ENCODE assay signal across 8 cellular contexts in genomic region chr3:87771338-87772059, GRCh38. TPM values are rescaled to one million over a fixed set of nuclear protein-coding genes. Genes with fewer than 3 reads are reported as not detected.
DNase-seq lines count a peak whose midpoint lies in the region; FAIRE-seq and TF ChIP-seq lines count a peak whose summit lies in the region.

No MANE protein-coding gene starts in this region.

- peaks cover 0 to 2% (median 0%) of the 10 kb centered on the region in 3 experiments; a peak in 1 of 7 replicates for H3K36me3 Mint-ChIP-seq in H9 (ENCODE audit: insufficient read depth in 1 of 3, low read depth in 3 of 3)
- H3K36me3 Mint-ChIP-seq in glutamatergic neuron (ENCODE audit: unreplicated experiment), result no peaks in the 10 kb centered on the region

- H4K20me1 ChIP-seq in H9 (ENCODE audit: control insufficient read depth, insufficient read depth, insufficient read length), result no peaks in the 10 kb centered on the region

- no peak overlapping the region for H3K23ac ChIP-seq in H9 (ENCODE audit: insufficient read length, low read depth, low read length)

- TF ChIP-seq CTCF in H9 (conservative IDR thresholded peaks at IDR 0.05) (peak; percentile 77), LNCAP (IDR thresholded peaks at IDR 0.05) (peak; percentile 84), glutamatergic neuron (IDR thresholded peaks at IDR 0.05; ENCODE audit: partially characterized antibody, unreplicated experiment) (peak; percentile 64)

- H3K4me3 Mint-ChIP-seq in H9 (no peak overlapping the region), glutamatergic neuron (ENCODE audit: unreplicated experiment) (no peak overlapping the region)

- H2AFZ ChIP-seq in H9 (ENCODE audit: low read length), result no peak overlapping the region

- H3K4me1 Mint-ChIP-seq in H9 (peaks cover 0 to 5% of the 10 kb centered on the region in 2 experiments; a peak in 3 of 4 replicates), glutamatergic neuron (ENCODE audit: low read depth, unreplicated experiment) (no peaks in the 10 kb centered on the region)

- H2BK120ac ChIP-seq in H9 (ENCODE audit: low read depth, low read length, poor library complexity, severe bottlenecking), result no peak overlapping the region

- H3K4me2 ChIP-seq in H9 (ENCODE audit: insufficient read depth, insufficient read length, low read length), result no peak overlapping the region

- H3K9me3 Mint-ChIP-seq in H9 (peaks cover 0 to 8% of the 10 kb centered on the region in 2 experiments; a peak in 2 of 5 replicates), glutamatergic neuron (ENCODE audit: unreplicated experiment) (no peaks in the 10 kb centered on the region)

- H3K56ac ChIP-seq in H9 (ENCODE audit: insufficient read length, low read depth, low read length), result no peak overlapping the region

- H3K27ac Mint-ChIP-seq in H9 (no peak overlapping the region), glutamatergic neuron (ENCODE audit: unreplicated experiment) (no peak overlapping the region)

- H3K79me1 ChIP-seq in H9 (ENCODE audit: insufficient read depth, low read depth, low read length, poor library complexity, severe bottlenecking), result no peaks in the 10 kb centered on the region

- H2BK15ac ChIP-seq in H9 (ENCODE audit: low read depth, low read length), result no peak overlapping the region

- no peak overlapping the region for H2BK20ac ChIP-seq in H9 (ENCODE audit: low read depth, low read length, poor library complexity, severe bottlenecking)

- H4K91ac ChIP-seq in H9 (ENCODE audit: insufficient read length, low read depth, low read length), result no peak overlapping the region

- no peaks in the 10 kb centered on the region for H3K9me3 ChIP-seq in H9 (ENCODE audit: control insufficient read depth, low read depth, low read length)
- H3K9me3 ChIP-seq in small intestine (ENCODE audit: control insufficient read depth, low read depth), result no peaks in the 10 kb centered on the region

- H3T11ph ChIP-seq in H9 (ENCODE audit: low read length), result no peak overlapping the region

- no peaks in the 10 kb centered on the region for H3K23me2 ChIP-seq in H9 (ENCODE audit: insufficient read length, low read depth, low read length, poor library complexity, severe bottlenecking)

- H3K18ac ChIP-seq in H9 (ENCODE audit: insufficient read length, low read depth, low read length), result no peak overlapping the region

- no peaks in the 10 kb centered on the region for H3K27me3 Mint-ChIP-seq in H9 (ENCODE audit: low read depth)
- no peaks in the 10 kb centered on the region for H3K27me3 Mint-ChIP-seq in glutamatergic neuron (ENCODE audit: unreplicated experiment)

- H2BK5ac ChIP-seq in H9 (ENCODE audit: insufficient read length, low read length), result no peak overlapping the region

- no peak overlapping the region for H2BK12ac ChIP-seq in H9 (ENCODE audit: insufficient read length, low read depth, low read length)

- no CpG with 5 or more reads among the region's 5 CpGs for WGBS in H9 (ENCODE audit: extremely low coverage, insufficient read length, low lambda C conversion rate)
- 27 to 55% (median 52%) methylated on average over 5 of the region's 5 CpGs for WGBS in small intestine, 3 donors

- H2AK5ac ChIP-seq in H9 (ENCODE audit: insufficient read length, low read length), result no peak overlapping the region

- H3K79me2 ChIP-seq in H9 (ENCODE audit: insufficient read depth, low read length), result no peaks in the 10 kb centered on the region

- H3K9ac ChIP-seq in H9 (ENCODE audit: extremely low read depth, insufficient read length, low read length), result no peak overlapping the region

- DNase-seq in activated T-cell treated with anti-CD3 and anti-CD28 coated beads for 24 hours (ENCODE audit: low read depth) (peak; percentile 25), activated T-cell treated with anti-CD3 and anti-CD28 coated beads for 4 hours (no peak), H9 (peak; percentile 59), glutamatergic neuron (peak; percentile 34), small intestine (peak; percentile 33), NCI-H2029 (lab: John Stamatoyannopoulos, UW) (no peak)
- DNase-seq in activated T-cell treated with anti-CD3 and anti-CD28 coated beads, Interleukin-2, amount 50 U/mL, for 1 hour, result peak; percentile 34

- FAIRE-seq in small intestine (lab: Jason Lieb, UNC), result no peak

- H4K8ac ChIP-seq in H9 (replicated peaks; ENCODE audit: insufficient read length, low read depth, low read length), result no peak overlapping the region

- H4K5ac ChIP-seq in H9 (ENCODE audit: insufficient read length, low read depth, low read length), result no peak overlapping the region

- no peak overlapping the region for H3K14ac ChIP-seq in H9 (ENCODE audit: insufficient read depth, low read length)

- no peak overlapping the region for H3K4me3 ChIP-seq in small intestine (ENCODE audit: low read depth in 1 of 2, low read length in 2 of 2)

- H3K4ac ChIP-seq in H9 (ENCODE audit: low read depth, low read length), result no peak overlapping the region

- H3K4me1 ChIP-seq in H9 (ENCODE audit: insufficient read depth, low read length), result no peaks in the 10 kb centered on the region
- no peaks in the 10 kb centered on the region for H3K4me1 ChIP-seq in small intestine (ENCODE audit: control insufficient read depth in 2 of 2, insufficient read depth in 1 of 2, low read depth in 1 of 2, low read length in 1 of 2)

- H3K27ac ChIP-seq in H9 (ENCODE audit: insufficient read length, low read depth, low read length), result no peak overlapping the region
- H3K27ac ChIP-seq in small intestine (ENCODE audit: low read depth in 1 of 2, low read length in 1 of 2), result no peak overlapping the region

- H3K36me3 ChIP-seq in small intestine (ENCODE audit: control insufficient read depth in 2 of 2, insufficient read depth in 2 of 2, low read length in 2 of 2), result no peaks in the 10 kb centered on the region

- H3K27me3 ChIP-seq in H9 (ENCODE audit: insufficient read depth, low read length), result no peaks in the 10 kb centered on the region
- H3K27me3 ChIP-seq in small intestine (ENCODE audit: control insufficient read depth in 2 of 2, insufficient read depth in 2 of 2, low read length in 2 of 2), result no peaks in the 10 kb centered on the region

RNA-seq across cellular contexts. Expression of gene HTR1F, which starts 21.0 kb away (rescaled TPM):
- total RNA-seq in H9 (2021) (0.07 and 0.09 TPM in 2 replicates), glutamatergic neuron (ENCODE audit: unreplicated experiment) (not detected)
- under 1 TPM in 1 of 3 donors, not detected in 2; 0.07 TPM for polyA plus RNA-seq in small intestine

Comparison
In these comparisons a context has a peak if more than half of its experiments do, and no peak if none do; other contexts are left out.
1. DNase-seq: peak in activated T-cell treated with anti-CD3 and anti-CD28 coated beads for 24 hours (single experiment), H9 (single experiment), activated T-cell treated with anti-CD3 and anti-CD28 coated beads, Interleukin-2, amount 50 U/mL, for 1 hour (single experiment), glutamatergic neuron (single experiment) and small intestine (single experiment); none in activated T-cell treated with anti-CD3 and anti-CD28 coated beads for 4 hours (single experiment) and NCI-H2029 (single experiment).
2. Peak in every context shown above with its lines, with median percentiles within 50 percentile points of each other: CTCF ChIP-seq.